In the genomic region with DNA sequence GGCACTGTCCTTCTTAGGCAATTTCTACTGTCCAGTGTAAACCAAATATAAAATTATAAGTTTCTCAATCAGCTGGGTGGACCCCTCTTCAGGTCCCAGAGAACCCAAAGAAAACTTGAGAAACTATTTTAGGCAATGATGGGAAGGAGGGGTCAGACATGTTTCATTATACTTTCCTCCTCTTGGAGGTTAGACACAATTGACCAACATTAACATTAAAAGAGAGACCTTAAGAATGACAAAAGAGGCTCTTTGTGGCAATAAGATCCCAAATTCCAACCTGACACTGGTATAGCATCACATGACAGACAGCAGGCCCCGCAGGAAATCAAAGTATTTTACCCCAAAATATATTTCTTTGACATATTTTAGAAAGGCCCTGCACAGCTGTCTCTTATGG, we compare ENCODE assay signal across 25 cellular contexts.
"Had no signal": no experiment of that assay in that cellular context is flagged by ENCODE, and none has a peak within 500 bp of the region (broad histone marks: within the 10 kb centered on the region; RNA-seq: fewer than 3 reads in every experiment).

No MANE protein-coding gene starts in this region.

- H2AFZ ChIP-seq: neural progenitor cell, parathyroid adenoma had no signal

- H3K9me3 ChIP-seq: gastrocnemius medialis, left lung, right lobe of liver, thoracic aorta, tibial nerve, upper lobe of left lung had no signal

- H3K27me3 ChIP-seq: gastrocnemius medialis, left lung, neural progenitor cell, right lobe of liver, tibial nerve, upper lobe of left lung had no signal

- H3K4me1 Mint-ChIP-seq: naive thymus-derived CD4-positive, alpha-beta T cell; nephron; stimulated activated naive B cell treated with anti-CD40 and anti-IgM and Interleukin-4, amounts not matched to agents 10 μg/mL and 1 μg/mL and 100 μg/mL, for 72 hours had no signal

- H3K4me3 ChIP-seq: gastrocnemius medialis, left lung, neural progenitor cell, right lobe of liver, thoracic aorta, tibial nerve, upper lobe of left lung had no signal

- H3K9me3 Mint-ChIP-seq: neural progenitor cell had no signal

- DNase-seq: effector CD8-positive, alpha-beta T cell; endodermal cell; foreskin fibroblast; gastrocnemius medialis; head of caudate nucleus; left cardiac atrium; left lung; mesenchymal stem cell; midbrain; naive thymus-derived CD4-positive, alpha-beta T cell; right lobe of liver; small intestine; stimulated activated CD4-positive, alpha-beta T cell treated with anti-CD3 and anti-CD28 coated beads, Interleukin-15, amount 100 ng/mL, for 24 hours; stimulated activated CD4-positive, alpha-beta T cell treated with anti-CD3 and anti-CD28 coated beads, Interleukin-2, amount 100 ng/mL, for 48 hours; stimulated activated naive B cell treated with anti-CD40 and anti-IgM and Interleukin-4, amounts not matched to agents 10 μg/mL and 1 μg/mL and 100 μg/mL, for 72 hours; upper lobe of left lung had no signal

- H3K79me2 ChIP-seq: parathyroid adenoma had no signal

- H3K27ac ChIP-seq: epithelial cell of prostate, gastrocnemius medialis, left lung, neural progenitor cell, parathyroid adenoma, right lobe of liver, thoracic aorta, tibial nerve, upper lobe of left lung had no signal

- H3K36me3 ChIP-seq: gastrocnemius medialis, left lung, neural progenitor cell, right lobe of liver, thoracic aorta, tibial nerve, upper lobe of left lung had no signal

- H3K9ac ChIP-seq: neural progenitor cell, parathyroid adenoma had no signal

- H3K4me2 ChIP-seq: neural progenitor cell had no signal

- H3K27ac Mint-ChIP-seq: dendritic cell treated with granulocyte-macrophage colony-stimulating factor and Interleukin-4, amounts not matched to agents 40 ng/mL and 50 ng/mL, for 4 days; endodermal cell; naive thymus-derived CD4-positive, alpha-beta T cell; nephron; neural progenitor cell; progenitor cell of endocrine pancreas; stimulated activated naive B cell treated with anti-CD40 and anti-IgM and Interleukin-4, amounts not matched to agents 10 μg/mL and 1 μg/mL and 100 μg/mL, for 72 hours; stimulated activated naive CD8-positive, alpha-beta T cell treated with anti-CD3 and anti-CD28 coated beads, Interleukin-15, Interleukin-2, amounts not matched to agents 100 ng/mL and 50 ng/mL, for 24 hours had no signal

- H3K27me3 Mint-ChIP-seq: dendritic cell treated with granulocyte-macrophage colony-stimulating factor and Interleukin-4, amounts not matched to agents 40 ng/mL and 50 ng/mL, for 4 days; naive thymus-derived CD4-positive, alpha-beta T cell; progenitor cell of endocrine pancreas; stimulated activated naive B cell treated with anti-CD40 and anti-IgM and Interleukin-4, amounts not matched to agents 10 μg/mL and 1 μg/mL and 100 μg/mL, for 72 hours; stimulated activated naive CD8-positive, alpha-beta T cell treated with anti-CD3 and anti-CD28 coated beads, Interleukin-15, Interleukin-2, amounts not matched to agents 100 ng/mL and 50 ng/mL, for 24 hours had no signal

- H3K36me3 Mint-ChIP-seq: naive thymus-derived CD4-positive, alpha-beta T cell; neural progenitor cell; stimulated activated naive B cell treated with anti-CD40 and anti-IgM and Interleukin-4, amounts not matched to agents 10 μg/mL and 1 μg/mL and 100 μg/mL, for 72 hours had no signal

- H3K4me3 Mint-ChIP-seq: dendritic cell treated with granulocyte-macrophage colony-stimulating factor and Interleukin-4, amounts not matched to agents 40 ng/mL and 50 ng/mL, for 4 days; endodermal cell; naive thymus-derived CD4-positive, alpha-beta T cell; nephron; neural progenitor cell; stimulated activated naive B cell treated with anti-CD40 and anti-IgM and Interleukin-4, amounts not matched to agents 10 μg/mL and 1 μg/mL and 100 μg/mL, for 72 hours; stimulated activated naive CD8-positive, alpha-beta T cell treated with anti-CD3 and anti-CD28 coated beads, Interleukin-15, Interleukin-2, amounts not matched to agents 100 ng/mL and 50 ng/mL, for 24 hours had no signal

- H3K4me1 ChIP-seq: gastrocnemius medialis, left lung, neural progenitor cell, parathyroid adenoma, right lobe of liver, tibial nerve, upper lobe of left lung had no signal
